8 cellular contexts compared by ENCODE assay signal in the genomic region with DNA sequence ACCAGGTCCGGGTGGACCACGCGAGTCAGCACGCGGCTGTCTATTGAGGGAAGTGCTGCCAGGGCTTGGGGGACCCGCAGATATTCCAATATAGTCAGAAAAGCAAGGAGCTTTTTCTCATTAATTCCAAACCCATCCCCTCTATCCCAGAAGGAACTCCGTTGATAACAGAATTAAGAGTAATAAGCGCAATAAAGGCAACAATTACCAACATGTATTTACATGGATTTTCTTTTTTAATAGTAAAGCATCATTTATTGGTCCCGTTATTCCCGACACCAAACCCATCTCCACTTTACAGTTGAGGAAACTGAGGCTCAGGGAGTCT. TPM values are rescaled to one million over a fixed set of nuclear protein-coding genes. Genes with fewer than 3 reads are reported as not detected.
A peak's percentile ranks its signal among the peaks of the same experiment; 100 is the strongest.
DNase-seq lines count a peak whose midpoint lies in the region; ATAC-seq, FAIRE-seq and TF ChIP-seq lines count a peak whose summit lies in the region.

No MANE protein-coding gene starts in this region.

- H3K79me2 ChIP-seq in OCI-LY1 (ENCODE audit: insufficient read depth, low read length) (no peaks in the 10 kb centered on the region), H1 (ENCODE audit: control insufficient read depth in 1 of 2, insufficient read depth in 2 of 2, low read length in 2 of 2) (no peaks in the 10 kb centered on the region)

- H3K56ac ChIP-seq in H1 (replicated peaks; ENCODE audit: insufficient read length, low read depth, low read length) = no peak overlapping the region

- no peaks in the 10 kb centered on the region for H3K9me3 Mint-ChIP-seq in nephron

- TF ChIP-seq EP300 in H1 (IDR thresholded peaks at IDR 0.05; ENCODE audit: borderline replicate concordance in 1 of 2, low read depth in 2 of 2, low read length in 2 of 2) = no peak

- no peaks in the 10 kb centered on the region for H3K79me1 ChIP-seq in H1 (ENCODE audit: low read depth, low read length)

- H3K4me1 Mint-ChIP-seq in nephron = peaks cover 26% of the 10 kb centered on the region

- H4K8ac ChIP-seq in H1 (ENCODE audit: extremely low read depth, insufficient read depth, low read length) = no peak overlapping the region

- H3K27me3 Mint-ChIP-seq in nephron (ENCODE audit: low read depth) = no peaks in the 10 kb centered on the region

- no peaks in the 10 kb centered on the region for H3F3A ChIP-seq in OCI-LY1 (ENCODE audit: insufficient read depth, low read length)

- H2AK5ac ChIP-seq in H1 (ENCODE audit: low read depth, low read length) = no peak overlapping the region

- H3K4me3 ChIP-seq in BJ (ENCODE audit: low read depth, low read length) = peak overlapping the region; percentile 47
- peak overlapping the region; percentile 62 for H3K4me3 ChIP-seq in OCI-LY1 (ENCODE audit: low read depth, low read length, poor library complexity, severe bottlenecking)
- peak overlapping the region in 3 of 4 experiments; percentile 67 to 68 (median 67); a peak in 5 of 8 replicates for H3K4me3 ChIP-seq in H1 (ENCODE audit: extremely low read depth in 1 of 4, insufficient read depth in 2 of 4, low read depth in 3 of 4, low read length in 4 of 4)

- no peaks in the 10 kb centered on the region for H4K20me1 ChIP-seq in OCI-LY1 (ENCODE audit: insufficient read depth, low read length)
- H4K20me1 ChIP-seq in H1 (replicated peaks in 1 of 2; ENCODE audit: control insufficient read depth in 1 of 2, insufficient read depth in 2 of 2, low read length in 2 of 2) = no peaks in the 10 kb centered on the region

- TF ChIP-seq RAD21 in H1 (IDR thresholded peaks at IDR 0.05 in 1 of 2, conservative IDR thresholded peaks at IDR 0.05 in 1 of 2; ENCODE audit: low read depth in 2 of 2, low read length in 2 of 2) = no peak

- H3K4ac ChIP-seq in H1 (replicated peaks; ENCODE audit: insufficient read length, low read depth, low read length) = no peak overlapping the region

- H3K36me3 Mint-ChIP-seq in nephron (ENCODE audit: low read depth) = peaks cover 8% of the 10 kb centered on the region

- H3K9me2 ChIP-seq in OCI-LY1 (ENCODE audit: low read depth, low read length) = no peaks in the 10 kb centered on the region

- no peak overlapping the region for H4K5ac ChIP-seq in H1 (ENCODE audit: insufficient read length, low read depth, low read length)

- peak overlapping the region; percentile 88 to 90 (median 89) for H3K4me3 Mint-ChIP-seq in nephron

- H3K27ac ChIP-seq in OCI-LY1 (ENCODE audit: low read depth, low read length, poor library complexity, severe bottlenecking) (peak overlapping the region; percentile 53), H1 (ENCODE audit: low read depth, low read length) (no peak overlapping the region)

- no peak overlapping the region; the same call in 1 of the 2 replicates for H2BK20ac ChIP-seq in H1 (ENCODE audit: low read length)

- no peak overlapping the region for H3K23ac ChIP-seq in H1 (ENCODE audit: insufficient read length)

- H3K14ac ChIP-seq in H1 (ENCODE audit: insufficient read length) = no peak overlapping the region

- H2BK15ac ChIP-seq in H1 (ENCODE audit: low read length) = peak overlapping the region; percentile 88

- POLR2A ChIA-PET in BJ (lab: Charles Lee) (no interaction called here), H1 (lab: Charles Lee; ENCODE audit: partially characterized antibody) (interaction anchor here (0.7 to 8.4 kb wide), 4 partner anchors 14 to 75 kb away, joined by 3 to 61 read pairs (median 3); no protein-coding TSS in a partner anchor)

- 46% methylated on average over 10 of the region's 10 CpGs; no CpG with 5 or more reads in 1 of the 2 experiments for WGBS in H1 (ENCODE audit: extremely low coverage in 1 of 2, insufficient coverage in 1 of 2, insufficient read length in 1 of 2, insufficient replicate concordance in 2 of 2, low coverage in 1 of 2, low lambda C conversion rate in 2 of 2, missing lambda C conversion rate in 1 of 2), 2 experiments

- DNase-seq in BJ (ENCODE audit: low read depth) (no peak), H1 (ENCODE audit: low read depth in 1 of 2, low spot score in 2 of 2) (no peak), NCI-H82 (lab: John Stamatoyannopoulos, UW) (no peak), SW480 (ENCODE audit: low spot score) (no peak)
- no peak for DNase-seq in activated CD8-positive, alpha-beta memory T cell treated with anti-CD3 and anti-CD28 coated beads, Interleukin-2, amount 50 U/mL, for 48 hours

- peak overlapping the region; percentile 90; the same call in 1 of the 2 replicates for H2BK12ac ChIP-seq in H1 (ENCODE audit: low read depth, low read length)

- H2BK5ac ChIP-seq in H1 (ENCODE audit: low read depth, low read length) = peak overlapping the region; percentile 73; the same call in 1 of the 2 replicates

- CTCF ChIA-PET in BJ (lab: Yijun Ruan, JAX) = interaction anchor here (0.7 to 1.2 kb wide), 4 partner anchors 14 to 71 kb away, joined by 3 to 8 read pairs (median 3); no protein-coding TSS in a partner anchor
- CTCF ChIA-PET in H1 (lab: Charles Lee; ENCODE audit: partially characterized antibody) = interaction anchor here (0.7 to 10.5 kb wide), 17 partner anchors 9 to 191 kb away, joined by 3 to 108 read pairs (median 4); a partner anchor contains a TSS

- no peaks in the 10 kb centered on the region for H3K27me3 ChIP-seq in BJ (ENCODE audit: control insufficient read depth, insufficient read depth, low read length)
- no peaks in the 10 kb centered on the region for H3K27me3 ChIP-seq in OCI-LY1 (ENCODE audit: insufficient read depth, low read length)
- no peaks in the 10 kb centered on the region; a peak in 2 of 7 replicates for H3K27me3 ChIP-seq in H1 (replicated peaks in 1 of 4; ENCODE audit: control insufficient read depth in 3 of 4, extremely low read depth in 1 of 4, insufficient read depth in 3 of 4, low read length in 3 of 4)

- no peak for FAIRE-seq in H1 (lab: Jason Lieb, UNC)

- H3K9me3 ChIP-seq in OCI-LY1 (ENCODE audit: low read length) = no peaks in the 10 kb centered on the region
- H3K9me3 ChIP-seq in H1 (ENCODE audit: insufficient read depth in 2 of 2, low read depth in 1 of 2, low read length in 1 of 2) = no peaks in the 10 kb centered on the region

- no peak overlapping the region for H2BK120ac ChIP-seq in H1 (replicated peaks; ENCODE audit: low read depth, low read length)

- H3K4me1 ChIP-seq in OCI-LY1 (ENCODE audit: insufficient read depth, low read length, severe bottlenecking) = peaks cover 21% of the 10 kb centered on the region
- peaks cover 14 to 33% (median 19%) of the 10 kb centered on the region in 4 experiments for H3K4me1 ChIP-seq in H1 (replicated peaks in 1 of 4; ENCODE audit: control insufficient read depth in 3 of 4, insufficient read depth in 4 of 4, low read length in 3 of 4)

- H2AFZ ChIP-seq in OCI-LY1 (ENCODE audit: low read length) (no peak overlapping the region), H1 (ENCODE audit: low read length) (no peak overlapping the region)

- peaks cover 3% of the 10 kb centered on the region; the same call in 1 of the 2 replicates for H3K36me3 ChIP-seq in BJ (ENCODE audit: control insufficient read depth, insufficient read depth, low read length)
- peaks cover 69% of the 10 kb centered on the region; the same call in 1 of the 2 replicates for H3K36me3 ChIP-seq in OCI-LY1 (ENCODE audit: insufficient read depth, low read length)
- H3K36me3 ChIP-seq in H1 (ENCODE audit: control insufficient read depth in 2 of 4, insufficient read depth in 4 of 4, low read length in 3 of 4) = peaks cover 0 to 3% (median 0%) of the 10 kb centered on the region in 4 experiments; a peak in 3 of 8 replicates

- H3K27ac Mint-ChIP-seq in nephron = peak overlapping the region; percentile 78 to 94 (median 85)

- H3K9ac ChIP-seq in OCI-LY1 (ENCODE audit: low read length) (peak overlapping the region; percentile 57), H1 (replicated peaks in 1 of 4; ENCODE audit: extremely low read depth in 1 of 4, low read depth in 3 of 4, low read length in 3 of 4) (0 out of 7 replicates have a peak overlapping the region, but pooled peaks of 1 of the 4 experiments have one; percentile 27)

- TF ChIP-seq CTCF in BJ (IDR thresholded peaks at IDR 0.05; ENCODE audit: insufficient read depth, low read depth, low read length) (no peak), OCI-LY1 (IDR thresholded peaks at IDR 0.05; ENCODE audit: low read length) (no peak), H1 (IDR thresholded peaks at IDR 0.05; ENCODE audit: control extremely low read depth in 1 of 3, insufficient read depth in 1 of 3, low read depth in 1 of 3, low read length in 3 of 3) (no peak), nephron (IDR thresholded peaks at IDR 0.05; ENCODE audit: unreplicated experiment in 3 of 3) (no peak)

- H4K91ac ChIP-seq in H1 (replicated peaks; ENCODE audit: insufficient read length, low read length) = no peak overlapping the region

- TF ChIP-seq POLR2A in H1 (IDR thresholded peaks at IDR 0.05; ENCODE audit: control extremely low read depth in 1 of 2, low read depth in 2 of 2, low read length in 2 of 2) = no peak

- H3K23me2 ChIP-seq in H1 (ENCODE audit: low read depth, low read length) = 0 out of 2 replicates have a peak, but pooled peaks cover 1% of the 10 kb centered on the region

- no peak for ATAC-seq in HG03432 (IDR thresholded peaks at IDR 0.05; ENCODE audit: unreplicated experiment)

- H3K4me2 ChIP-seq in OCI-LY1 (ENCODE audit: low read length) (peak overlapping the region; percentile 70), H1 (ENCODE audit: insufficient read depth in 1 of 2, low read depth in 2 of 2, low read length in 2 of 2) (peak overlapping the region; percentile 3 to 96; a peak in 2 of 4 replicates)

- H3K18ac ChIP-seq in H1 (ENCODE audit: extremely low read depth, low read length) = no peak overlapping the region

RNA-seq across cellular contexts. Expression of a gene that starts 7.7 kb away (rescaled TPM):
- 32.8 and 61.7 TPM in 2 replicates for polyA plus RNA-seq in BJ (2011; rRNA removed)
- polyA minus RNA-seq in BJ (2011; rRNA and poly(A)+ RNA removed) = 47.5 and 51.6 TPM in 2 replicates
- 30.2 and 31.8 TPM in 2 replicates for total RNA-seq in H1 (2021; fragmentation: NEBNext Ultra II Directional; extraction: Animal tissue kit (Norgen Biotek cat#: 25700))
- polyA plus RNA-seq in H1 (2011; rRNA removed) = 28.2 and 31.0 TPM in 2 replicates
- 25.8 TPM for polyA plus RNA-seq in H1 (2011; cell fraction: cytosol; rRNA removed)
- polyA plus RNA-seq in H1 (2011; cell fraction: nucleus; rRNA removed) = 48.1 TPM
- 26.2 to 35.4 TPM (median 31.5 TPM) in 4 replicates for polyA plus RNA-seq in H1 (2012, experiment 1 of 2)
- 29.9 TPM for polyA plus RNA-seq in H1 (2012, experiment 2 of 2)
- polyA plus RNA-seq in H1 (2013, experiment 1 of 2) = 24.5 TPM
- polyA plus RNA-seq in H1 (2013, experiment 2 of 2) = 23.1 TPM
- 26.6 and 43.7 TPM in 2 replicates for polyA minus RNA-seq in H1 (2011; rRNA and poly(A)+ RNA removed)
- polyA minus RNA-seq in H1 (2011; cell fraction: cytosol; rRNA and poly(A)+ RNA removed) = 16.2 TPM
- 28.2 TPM for polyA minus RNA-seq in H1 (2011; cell fraction: nucleus; rRNA and poly(A)+ RNA removed)

RNA-seq across cellular contexts. Expression of a gene that starts 26.6 kb away (rescaled TPM):
- 22.0 and 37.7 TPM in 2 replicates for polyA plus RNA-seq in BJ (2011; rRNA removed)
- 14.3 and 18.0 TPM in 2 replicates for polyA minus RNA-seq in BJ (2011; rRNA and poly(A)+ RNA removed)
- 30.0 and 30.5 TPM in 2 replicates for total RNA-seq in H1 (2021; fragmentation: NEBNext Ultra II Directional; extraction: Animal tissue kit (Norgen Biotek cat#: 25700))
- 12.9 and 19.2 TPM in 2 replicates for polyA plus RNA-seq in H1 (2011; rRNA removed)
- 26.0 TPM for polyA plus RNA-seq in H1 (2011; cell fraction: cytosol; rRNA removed)
- polyA plus RNA-seq in H1 (2011; cell fraction: nucleus; rRNA removed) = 15.8 TPM
- polyA plus RNA-seq in H1 (2012, experiment 1 of 2) = 18.2 to 51.8 TPM (median 31.4 TPM) in 4 replicates
- 9.8 TPM for polyA plus RNA-seq in H1 (2012, experiment 2 of 2)
- 27.6 TPM for polyA plus RNA-seq in H1 (2013, experiment 1 of 2)
- 28.0 TPM for polyA plus RNA-seq in H1 (2013, experiment 2 of 2)
- polyA minus RNA-seq in H1 (2011; rRNA and poly(A)+ RNA removed) = 18.9 and 30.8 TPM in 2 replicates
- 33.9 TPM for polyA minus RNA-seq in H1 (2011; cell fraction: cytosol; rRNA and poly(A)+ RNA removed)
- 15.0 TPM for polyA minus RNA-seq in H1 (2011; cell fraction: nucleus; rRNA and poly(A)+ RNA removed)

RNA-seq across cellular contexts. Expression of a gene that starts 57.3 kb away (rescaled TPM):
- polyA plus RNA-seq in BJ (2011; rRNA removed) = 2.2 and 3.3 TPM in 2 replicates
- 3.0 and 3.3 TPM in 2 replicates for polyA minus RNA-seq in BJ (2011; rRNA and poly(A)+ RNA removed)
- total RNA-seq in H1 (2021; fragmentation: NEBNext Ultra II Directional; extraction: Animal tissue kit (Norgen Biotek cat#: 25700)) = 1.5 and 1.6 TPM in 2 replicates
- 3.1 and 3.2 TPM in 2 replicates for polyA plus RNA-seq in H1 (2011; rRNA removed)
- 4.9 TPM for polyA plus RNA-seq in H1 (2011; cell fraction: cytosol; rRNA removed)
- polyA plus RNA-seq in H1 (2011; cell fraction: nucleus; rRNA removed) = 7.4 TPM
- polyA plus RNA-seq in H1 (2012, experiment 1 of 2) = 1.8 to 3.0 TPM (median 2.2 TPM) in 4 replicates
- 0.80 TPM for polyA plus RNA-seq in H1 (2012, experiment 2 of 2)
- polyA plus RNA-seq in H1 (2013, experiment 1 of 2) = 1.2 TPM
- polyA plus RNA-seq in H1 (2013, experiment 2 of 2) = 1.1 TPM
- polyA minus RNA-seq in H1 (2011; rRNA and poly(A)+ RNA removed) = 4.5 and 4.6 TPM in 2 replicates
- 1.6 TPM for polyA minus RNA-seq in H1 (2011; cell fraction: cytosol; rRNA and poly(A)+ RNA removed)
- 6.9 TPM for polyA minus RNA-seq in H1 (2011; cell fraction: nucleus; rRNA and poly(A)+ RNA removed)
